Comparison of ENCODE assay signal across 1 cellular context in the genomic region with DNA sequence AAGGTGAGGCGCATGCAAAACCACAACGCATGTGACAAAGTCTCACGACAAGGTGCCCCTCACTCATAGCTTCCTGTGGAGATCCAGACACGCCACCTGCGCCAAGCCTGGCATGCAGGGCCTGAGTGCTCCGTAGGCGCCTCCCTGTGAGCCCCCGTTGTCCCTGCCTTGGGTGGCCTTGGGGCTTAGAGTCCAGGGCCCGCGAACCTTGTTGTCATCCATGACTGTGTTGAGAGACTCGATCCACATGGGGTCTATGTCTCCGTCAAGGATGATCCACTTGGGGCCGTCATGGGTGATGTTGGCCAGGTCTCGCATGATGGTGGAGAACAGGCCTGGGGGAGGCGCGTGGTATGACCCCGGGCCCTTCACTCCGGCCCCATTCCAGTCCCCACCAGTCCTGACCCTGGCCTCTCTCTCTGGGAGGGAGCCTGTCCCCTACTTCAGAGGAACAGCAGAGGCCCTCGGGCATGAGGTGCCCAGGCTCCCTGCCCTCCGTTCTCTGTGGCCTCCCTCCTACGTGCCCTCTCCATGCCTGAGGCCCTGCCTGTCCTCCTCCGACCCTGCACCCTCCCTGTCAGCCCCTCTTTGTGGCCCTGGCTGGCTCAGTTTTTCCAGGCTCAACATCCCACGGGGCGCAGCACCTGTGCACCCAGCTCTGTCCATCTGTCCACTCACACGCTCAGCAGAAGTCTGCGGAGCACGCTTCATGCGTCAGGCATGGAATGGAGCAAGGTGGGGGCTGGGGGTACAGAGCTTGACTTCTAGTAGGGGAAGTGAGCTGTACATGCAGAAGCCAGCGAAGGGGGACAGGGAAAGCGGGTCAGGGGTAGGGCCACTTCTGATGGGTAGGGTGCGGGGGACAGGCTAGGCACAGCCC.
TF ChIP-seq lines count a peak whose summit lies in the region.

No MANE protein-coding gene starts in this region.

TF ChIP-seq in H1, 55 proteins besides CTCF, POLR2A, EP300 and RAD21:
- no peak for TF ChIP-seq KDM4A (IDR thresholded peaks at IDR 0.05; ENCODE audit: low read depth, low read length, severe bottlenecking)
- no peak for TF ChIP-seq POLR2AphosphoS5 (IDR thresholded peaks at IDR 0.05; ENCODE audit: low read depth, low read length)
- no peak for TF ChIP-seq TAF7 (optimal IDR thresholded peaks at IDR 0.05; ENCODE audit: borderline replicate concordance, low read depth, low read length)
- no peak for TF ChIP-seq ASH2L (IDR thresholded peaks at IDR 0.05; ENCODE audit: low read length)
TF ChIP-seq in H1: peak in this region for 0.
